16 cellular contexts compared by ENCODE assay signal in genomic region chr13:63481334-63481733, GRCh38.
DNase-seq lines count a peak whose midpoint lies in the region; ATAC-seq and FAIRE-seq lines count a peak whose summit lies in the region.
"Had no signal": no experiment of that assay in that cellular context is flagged by ENCODE, and none has a peak within 500 bp of the region (broad histone marks: within the 10 kb centered on the region; RNA-seq: fewer than 3 reads in every experiment).

No MANE protein-coding gene starts in this region.

- no peak overlapping the region for H2BK15ac ChIP-seq in mesendoderm (replicated peaks; ENCODE audit: low read depth)

- H3K79me2 ChIP-seq in mesendoderm (ENCODE audit: control insufficient read depth, insufficient read depth, low read length): no peaks in the 10 kb centered on the region

- FAIRE-seq in frontal cortex (lab: Jason Lieb, UNC): no peak
- FAIRE-seq: GM19239 had no signal

- H3K4me2 ChIP-seq in mesendoderm (ENCODE audit: low read length): no peak overlapping the region

- H3K9me3 ChIP-seq in adipocyte (ENCODE audit: control insufficient read depth, low read length): no peaks in the 10 kb centered on the region
- H3K9me3 ChIP-seq: heart left ventricle had no signal

- H3K36me3 ChIP-seq in adipocyte (ENCODE audit: control insufficient read depth, insufficient read depth, low read length, severe bottlenecking) (no peaks in the 10 kb centered on the region), mesendoderm (ENCODE audit: control insufficient read depth, insufficient read depth, low read length) (no peaks in the 10 kb centered on the region)
- H3K36me3 ChIP-seq: heart left ventricle had no signal

- no peak overlapping the region for H3K23ac ChIP-seq in mesendoderm (ENCODE audit: low read length)

- no peak overlapping the region for H3K4me3 ChIP-seq in adipocyte (ENCODE audit: low read length)
- H3K4me3 ChIP-seq in mesendoderm (ENCODE audit: low read length): no peak overlapping the region
- H3K4me3 ChIP-seq: GM23248, heart left ventricle had no signal

- H3K4ac ChIP-seq in mesendoderm (ENCODE audit: low read depth, low read length): no peak overlapping the region

- H4K8ac ChIP-seq in mesendoderm (ENCODE audit: low read depth, low read length): no peak overlapping the region

- H3K9ac ChIP-seq in adipocyte (ENCODE audit: low read length) (no peak overlapping the region), mesendoderm (ENCODE audit: low read length) (no peak overlapping the region)
- H3K9ac ChIP-seq: GM23248 had no signal

- no peak overlapping the region for H3K18ac ChIP-seq in mesendoderm (ENCODE audit: low read length)

- no peak for ATAC-seq in HG02678 (IDR thresholded peaks at IDR 0.05; ENCODE audit: unreplicated experiment)
- no peak for ATAC-seq in GM19328 (IDR thresholded peaks at IDR 0.05; ENCODE audit: unreplicated experiment)
- ATAC-seq in GM21723 (IDR thresholded peaks at IDR 0.05; ENCODE audit: unreplicated experiment): no peak
- ATAC-seq: heart left ventricle; stimulated activated naive B cell treated with anti-CD40 and anti-IgM and Interleukin-4, amounts not matched to agents 10 μg/mL and 1 μg/mL and 100 μg/mL, for 72 hours had no signal

- no peak overlapping the region for H3K27ac ChIP-seq in mesendoderm (ENCODE audit: low read depth, low read length)
- H3K27ac ChIP-seq: GM23248, heart left ventricle had no signal

- DNase-seq in EH (ENCODE audit: low read depth): peak; percentile 13
- peak; percentile 26 for DNase-seq in NCI-H1092 treated with DMSO at 0.1 percent for 48 hours (lab: John Stamatoyannopoulos, UW)
- peak; percentile 84 for DNase-seq in adipocyte (ENCODE audit: low read depth)
- peak; percentile 4 for DNase-seq in mesendoderm
- no peak for DNase-seq in frontal cortex (ENCODE audit: low spot score in 2 of 2)
- DNase-seq: activated CD4-positive, alpha-beta T cell treated with anti-CD3 and anti-CD28 coated beads, Interleukin-2, amount 50 U/mL, for 1 hour; C1 segment of cervical spinal cord; endodermal cell; GM23248; heart left ventricle; stimulated activated CD4-positive, alpha-beta T cell treated with anti-CD3 and anti-CD28 coated beads, Interleukin-4, amount 100 ng/mL, for 4 hours; stimulated activated naive B cell treated with anti-CD40 and anti-IgM and Interleukin-4, amounts not matched to agents 10 μg/mL and 1 μg/mL and 100 μg/mL, for 72 hours had no signal

- H4K5ac ChIP-seq in mesendoderm (ENCODE audit: low read length): no peak overlapping the region

- no peak overlapping the region for H3K56ac ChIP-seq in mesendoderm (ENCODE audit: low read length)

- H3K4me1 ChIP-seq in adipocyte (ENCODE audit: control insufficient read depth, insufficient read depth, low read length) (peaks cover 8% of the 10 kb centered on the region), mesendoderm (ENCODE audit: control insufficient read depth, low read depth, low read length) (no peaks in the 10 kb centered on the region)
- H3K4me1 ChIP-seq: heart left ventricle had no signal

- H2BK120ac ChIP-seq in mesendoderm (ENCODE audit: low read depth, low read length): no peak overlapping the region

- H3K79me1 ChIP-seq in mesendoderm (ENCODE audit: low read length): no peaks in the 10 kb centered on the region

- H2BK5ac ChIP-seq in mesendoderm (ENCODE audit: low read length): no peak overlapping the region

- no peak overlapping the region for H2AK5ac ChIP-seq in mesendoderm (ENCODE audit: low read length)

- H3K27me3 ChIP-seq in adipocyte (replicated peaks; ENCODE audit: control insufficient read depth, insufficient read depth, low read length) (no peaks in the 10 kb centered on the region), mesendoderm (ENCODE audit: insufficient read depth, low read length, poor library complexity) (no peaks in the 10 kb centered on the region)
- H3K27me3 ChIP-seq: heart left ventricle had no signal

Comparison
In these comparisons a context has a peak if more than half of its experiments do, and no peak if none do; other contexts are left out.
1. DNase-seq: peak in EH (single experiment), NCI-H1092 treated with DMSO at 0.1 percent for 48 hours (single experiment), adipocyte (single experiment) and mesendoderm (single experiment); none in frontal cortex (0 of 2).